In genomic region chr11:8959546-8960166, GRCh38 we compare ENCODE assay signal across 8 cellular contexts. TPM values are rescaled to one million over a fixed set of nuclear protein-coding genes. Genes with fewer than 3 reads are reported as not detected.
DNase-seq lines count a peak whose midpoint lies in the region; ATAC-seq and TF ChIP-seq lines count a peak whose summit lies in the region.

No MANE protein-coding gene starts in this region.

- peaks cover 4% of the 10 kb centered on the region for H3K79me1 ChIP-seq in mesendoderm (ENCODE audit: low read length)

- H3K36me3 ChIP-seq in mesendoderm (ENCODE audit: control insufficient read depth, insufficient read depth, low read length) (no peaks in the 10 kb centered on the region), uterus (no peaks in the 10 kb centered on the region)

- no peak overlapping the region for H3K4me2 ChIP-seq in mesendoderm (ENCODE audit: low read length)

- DNase-seq in activated CD4-positive, alpha-beta T cell treated with anti-CD3 and anti-CD28 coated beads for 48 hours, result peak; percentile 21
- no peak for DNase-seq in activated CD4-positive, alpha-beta T cell treated with anti-CD3 and anti-CD28 coated beads, Interleukin-2, amount 50 U/mL, for 48 hours
- DNase-seq in SHP77 treated with DMSO at 0.1 percent for 48 hours (lab: John Stamatoyannopoulos, UW), result peak; percentile 1
- peak; percentile 94 for DNase-seq in choroid plexus epithelial cell (ENCODE audit: low read depth)
- peak; percentile 86 for DNase-seq in mesendoderm
- peak in 1 of 2 donors; percentile 54 for DNase-seq in uterus

- no peak overlapping the region for H2BK15ac ChIP-seq in mesendoderm (replicated peaks; ENCODE audit: low read depth)

- peak; percentile 41 for ATAC-seq in GM21447 (IDR thresholded peaks at IDR 0.05; ENCODE audit: unreplicated experiment)

- no peaks in the 10 kb centered on the region for H3K9me3 ChIP-seq in uterus

- H3K9ac ChIP-seq in mesendoderm (ENCODE audit: low read length), result no peak overlapping the region

- no peak overlapping the region for H4K5ac ChIP-seq in mesendoderm (ENCODE audit: low read length)

- peak; percentile 85 for TF ChIP-seq RAD21 in Ishikawa (IDR thresholded peaks at IDR 0.05; ENCODE audit: low read depth)

- H3K27ac ChIP-seq in mesendoderm (ENCODE audit: low read depth, low read length) (no peak overlapping the region), uterus (peak overlapping the region; percentile 27 to 29)

- H3K4me3 ChIP-seq in choroid plexus epithelial cell (ENCODE audit: low read depth, low read length) (no peak overlapping the region), mesendoderm (ENCODE audit: low read length) (no peak overlapping the region), uterus (no peak overlapping the region)

- TF ChIP-seq POLR2A in uterus (IDR thresholded peaks at IDR 0.05), result no peak

- H2BK5ac ChIP-seq in mesendoderm (ENCODE audit: low read length), result no peak overlapping the region

- H3K4ac ChIP-seq in mesendoderm (ENCODE audit: low read depth, low read length), result no peak overlapping the region

- H3K27me3 ChIP-seq in mesendoderm (ENCODE audit: insufficient read depth, low read length, poor library complexity) (no peaks in the 10 kb centered on the region), uterus (no peaks in the 10 kb centered on the region)

- peaks cover 2% of the 10 kb centered on the region for H3K79me2 ChIP-seq in mesendoderm (ENCODE audit: control insufficient read depth, insufficient read depth, low read length)

- H3K23ac ChIP-seq in mesendoderm (ENCODE audit: low read length), result no peak overlapping the region

- no peak for TF ChIP-seq EP300 in Ishikawa (IDR thresholded peaks at IDR 0.05; ENCODE audit: borderline replicate concordance)

- no CpG with 5 or more reads among the region's 2 CpGs for WGBS in mesendoderm (ENCODE audit: extremely low coverage, insufficient coverage, low lambda C conversion rate)

- H4K8ac ChIP-seq in mesendoderm (ENCODE audit: low read depth, low read length), result no peak overlapping the region

- H3K4me1 ChIP-seq in mesendoderm (ENCODE audit: control insufficient read depth, low read depth, low read length) (no peaks in the 10 kb centered on the region), uterus (peaks cover 0 to 6% of the 10 kb centered on the region in 2 donors)

- H3K56ac ChIP-seq in mesendoderm (ENCODE audit: low read length), result no peak overlapping the region

- intact Hi-C loops in uterus (cut with DNase I; ENCODE audit: low total_unique reads), result no loop called here

- no peak overlapping the region for H2BK120ac ChIP-seq in mesendoderm (ENCODE audit: low read depth, low read length)

- no peak overlapping the region for H2AK5ac ChIP-seq in mesendoderm (ENCODE audit: low read length)

- peak; percentile 70 for TF ChIP-seq CTCF in choroid plexus epithelial cell (conservative IDR thresholded peaks at IDR 0.05; ENCODE audit: low read depth, low read length)
- peak; percentile 50 to 72 (median 68) for TF ChIP-seq CTCF in uterus (IDR thresholded peaks at IDR 0.05)

- no peak overlapping the region for H3K18ac ChIP-seq in mesendoderm (ENCODE audit: low read length)

TF ChIP-seq in Ishikawa, 13 proteins besides CTCF, POLR2A, EP300 and RAD21:
- TF ChIP-seq FOXM1 (IDR thresholded peaks at IDR 0.05; ENCODE audit: borderline replicate concordance, low read depth), result no peak
- TF ChIP-seq REST (IDR thresholded peaks at IDR 0.05; ENCODE audit: low read depth), result no peak
- TF ChIP-seq USF1 (IDR thresholded peaks at IDR 0.05), result no peak
- no peak for TF ChIP-seq TCF12 (IDR thresholded peaks at IDR 0.05; ENCODE audit: low read depth)
- TF ChIP-seq TEAD4 (IDR thresholded peaks at IDR 0.05), result no peak
- TF ChIP-seq MAX (IDR thresholded peaks at IDR 0.05), result no peak
- no peak for TF ChIP-seq CEBPB (IDR thresholded peaks at IDR 0.05)
- no peak for TF ChIP-seq YY1 (IDR thresholded peaks at IDR 0.05; ENCODE audit: low read depth)
- no peak for TF ChIP-seq NFIC (IDR thresholded peaks at IDR 0.05)
- TF ChIP-seq ZBTB7A (IDR thresholded peaks at IDR 0.05; ENCODE audit: low read depth), result no peak

RNA-seq across cellular contexts. Expression of gene TMEM9B, which starts 4.6 kb away (rescaled TPM):
- polyA plus RNA-seq in mesendoderm (2013, experiment 1 of 2), result 10.3 TPM
- 9.6 TPM for polyA plus RNA-seq in mesendoderm (2013, experiment 2 of 2)
- 10 to 100 TPM; 11.0 to 39.1 (median 28.1) TPM for total RNA-seq in uterus

RNA-seq across cellular contexts. Expression of gene ASCL3, which starts 16.8 kb away (rescaled TPM):
- polyA plus RNA-seq in mesendoderm (2013, experiment 1 of 2), result not detected
- not detected for polyA plus RNA-seq in mesendoderm (2013, experiment 2 of 2)
- not detected for total RNA-seq in uterus

RNA-seq across cellular contexts. Expression of gene C11orf16, which starts 26.9 kb away (rescaled TPM):
- 0.14 TPM for polyA plus RNA-seq in mesendoderm (2013, experiment 1 of 2)
- 0.43 TPM for polyA plus RNA-seq in mesendoderm (2013, experiment 2 of 2)
- total RNA-seq in uterus, result 1 to 10 TPM in 1 of 4 donors, not detected in 3; 1.5 TPM

RNA-seq across cellular contexts. Expression of gene NRIP3, which starts 44.1 kb away (rescaled TPM):
- polyA plus RNA-seq in mesendoderm (2013, experiment 1 of 2), result 2.1 TPM
- polyA plus RNA-seq in mesendoderm (2013, experiment 2 of 2), result 2.3 TPM
- total RNA-seq in uterus, result 1 to 10 TPM in 3 of 4 donors, under 1 TPM in 1; 0.29 to 6.8 (median 3.8) TPM

RNA-seq across cellular contexts. Expression of gene AKIP1, which starts 48.7 kb away (rescaled TPM):
- polyA plus RNA-seq in mesendoderm (2013, experiment 1 of 2), result 17.9 TPM
- 18.2 TPM for polyA plus RNA-seq in mesendoderm (2013, experiment 2 of 2)
- total RNA-seq in uterus, result 10 to 100 TPM in 2 of 4 donors, 1 to 10 TPM in 2; 2.6 to 32.7 (median 14.6) TPM

Comparison
In these comparisons a context has a peak if more than half of its experiments do, and no peak if none do; other contexts are left out.
1. DNase-seq: peak in activated CD4-positive, alpha-beta T cell treated with anti-CD3 and anti-CD28 coated beads for 48 hours (single experiment), SHP77 treated with DMSO at 0.1 percent for 48 hours (single experiment), choroid plexus epithelial cell (single experiment) and mesendoderm (single experiment); none in activated CD4-positive, alpha-beta T cell treated with anti-CD3 and anti-CD28 coated beads, Interleukin-2, amount 50 U/mL, for 48 hours (0 of 2).